Comparison of ENCODE assay signal across 9 cellular contexts in genomic region chr15:66251790-66252355, GRCh38. TPM values are rescaled to one million over a fixed set of nuclear protein-coding genes. Genes with fewer than 3 reads are reported as not detected.
DNase-seq lines count a peak whose midpoint lies in the region; ATAC-seq and TF ChIP-seq lines count a peak whose summit lies in the region.
"Had no signal": no experiment of that assay in that cellular context is flagged by ENCODE, and none has a peak within 500 bp of the region (broad histone marks: within the 10 kb centered on the region; RNA-seq: fewer than 3 reads in every experiment).

No MANE protein-coding gene starts in this region.

- H3K4me3 Mint-ChIP-seq in progenitor cell of endocrine pancreas (ENCODE audit: low read depth) = peak overlapping the region; percentile 59

- no peaks in the 10 kb centered on the region for H3K9me3 ChIP-seq in effector memory CD4-positive, alpha-beta T cell (ENCODE audit: control insufficient read depth, low read length)
- H3K9me3 ChIP-seq: SJSA1 had no signal

- no peaks in the 10 kb centered on the region for H3K9me3 Mint-ChIP-seq in progenitor cell of endocrine pancreas (ENCODE audit: low read depth)

- peaks cover 39% of the 10 kb centered on the region for H3K27me3 ChIP-seq in effector memory CD4-positive, alpha-beta T cell (replicated peaks; ENCODE audit: control insufficient read depth, insufficient read depth, low read length, poor library complexity, severe bottlenecking)

- H3K27me3 Mint-ChIP-seq in progenitor cell of endocrine pancreas = peaks cover 86% of the 10 kb centered on the region

- ATAC-seq in GM19467 (IDR thresholded peaks at IDR 0.05; ENCODE audit: unreplicated experiment) = no peak
- no peak for ATAC-seq in HG03280 (IDR thresholded peaks at IDR 0.05; ENCODE audit: unreplicated experiment)

- H3K4me1 Mint-ChIP-seq in progenitor cell of endocrine pancreas (ENCODE audit: low read depth) = peaks cover 8% of the 10 kb centered on the region

- H3K27ac ChIP-seq in effector memory CD4-positive, alpha-beta T cell (ENCODE audit: insufficient read depth, low read length, poor library complexity, severe bottlenecking) = no peak overlapping the region
- H3K27ac ChIP-seq: SJSA1 had no signal

- TF ChIP-seq CTCF in progenitor cell of endocrine pancreas (IDR thresholded peaks at IDR 0.05; ENCODE audit: unreplicated experiment) = no peak

- no peaks in the 10 kb centered on the region for H3K36me3 ChIP-seq in effector memory CD4-positive, alpha-beta T cell (ENCODE audit: control insufficient read depth, insufficient read depth, low read length)
- H3K36me3 ChIP-seq: SJSA1 had no signal

- H3K27ac Mint-ChIP-seq in progenitor cell of endocrine pancreas = no peak overlapping the region

- H3K4me3 ChIP-seq in effector memory CD4-positive, alpha-beta T cell (ENCODE audit: insufficient read depth, low read depth, low read length, poor library complexity, severe bottlenecking) = peak overlapping the region; percentile 57

- peaks cover 21% of the 10 kb centered on the region for H3K4me1 ChIP-seq in effector memory CD4-positive, alpha-beta T cell (ENCODE audit: control insufficient read depth, insufficient read depth, low read length, poor library complexity, severe bottlenecking)

- no peaks in the 10 kb centered on the region for H3K36me3 Mint-ChIP-seq in progenitor cell of endocrine pancreas (ENCODE audit: insufficient read depth)

- DNase-seq in EH (ENCODE audit: low read depth) (peak; percentile 8), NCI-H1048 (lab: John Stamatoyannopoulos, UW) (peak; percentile 36), progenitor cell of endocrine pancreas (ENCODE audit: low spot score, unreplicated experiment) (no peak), NCI-H1105 (lab: John Stamatoyannopoulos, UW) (no peak), SIG-M5 (lab: John Stamatoyannopoulos, UW) (no peak)
- no peak for DNase-seq in effector memory CD4-positive, alpha-beta T cell

RNA-seq across cellular contexts. Expression of gene MEGF11, which starts 1.7 kb away (rescaled TPM):
- 0.60 and 1.2 TPM in 2 replicates for total RNA-seq in progenitor cell of endocrine pancreas

RNA-seq across cellular contexts. Expression of gene DIS3L, which starts 41.5 kb away (rescaled TPM):
- total RNA-seq in progenitor cell of endocrine pancreas = 51.1 and 53.7 TPM in 2 replicates

Comparison
In these comparisons a context has a peak if more than half of its experiments do, and no peak if none do; other contexts are left out.
1. DNase-seq: peak in EH (single experiment) and NCI-H1048 (single experiment); none in effector memory CD4-positive, alpha-beta T cell (0 of 3), progenitor cell of endocrine pancreas (single experiment), NCI-H1105 (single experiment) and SIG-M5 (single experiment).